14 cellular contexts compared by ENCODE assay signal in genomic region chr6:144190593-144190992, GRCh38. TPM values are rescaled to one million over a fixed set of nuclear protein-coding genes. Genes with fewer than 3 reads are reported as not detected.
DNase-seq lines count a peak whose midpoint lies in the region; ATAC-seq and TF ChIP-seq lines count a peak whose summit lies in the region.
"Had no signal": no experiment of that assay in that cellular context is flagged by ENCODE, and none has a peak within 500 bp of the region (broad histone marks: within the 10 kb centered on the region; RNA-seq: fewer than 3 reads in every experiment).

No MANE protein-coding gene starts in this region.

- peak; percentile 97 for ATAC-seq in omental fat pad (ENCODE audit: low FRiP score)
- no peak for ATAC-seq in HG02981 (IDR thresholded peaks at IDR 0.05; ENCODE audit: unreplicated experiment)
- no peak for ATAC-seq in activated CD8-positive, alpha-beta T cell treated with anti-CD3 and anti-CD28 coated beads for 36 hours
- ATAC-seq: stimulated activated naive CD8-positive, alpha-beta T cell treated with anti-CD3 and anti-CD28 coated beads, Interleukin-15, Interleukin-2, amounts not matched to agents 100 U/mL and 50 U/mL, for 24 hours; WTC11 had no signal

- intact Hi-C loops in activated CD8-positive, alpha-beta T cell treated with anti-CD3 and anti-CD28 coated beads for 36 hours (cut with micrococcal nuclease): no loop called here

- no peak overlapping the region for H3K4me3 Mint-ChIP-seq in activated CD8-positive, alpha-beta T cell treated with anti-CD3 and anti-CD28 coated beads for 36 hours
- H3K4me3 Mint-ChIP-seq: H9, naive B cell, WTC11 had no signal

- no peak overlapping the region for H3K4me2 ChIP-seq in OCI-LY3 (ENCODE audit: low read length)
- H3K4me2 ChIP-seq: BLaER1 treated with 17β-estradiol and CSF1 and Interleukin-3, amounts not matched to agents 10 nM and 100 nM had no signal

- no peaks in the 10 kb centered on the region for H3K4me1 Mint-ChIP-seq in activated CD8-positive, alpha-beta T cell treated with anti-CD3 and anti-CD28 coated beads for 36 hours (ENCODE audit: low read depth)
- H3K4me1 Mint-ChIP-seq: naive B cell had no signal

- H3K4me1 ChIP-seq in OCI-LY3 (ENCODE audit: low read length): no peaks in the 10 kb centered on the region
- H3K4me1 ChIP-seq: BLaER1 treated with 17β-estradiol and CSF1 and Interleukin-3, amounts not matched to agents 10 nM and 100 nM had no signal

- no peaks in the 10 kb centered on the region for H4K20me1 ChIP-seq in OCI-LY3 (ENCODE audit: insufficient read depth, low read length)
- H4K20me1 ChIP-seq: BLaER1 treated with 17β-estradiol and CSF1 and Interleukin-3, amounts not matched to agents 10 nM and 100 nM had no signal

- H3K36me3 Mint-ChIP-seq in activated CD8-positive, alpha-beta T cell treated with anti-CD3 and anti-CD28 coated beads for 36 hours (ENCODE audit: low read depth): peaks cover 23% of the 10 kb centered on the region
- H3K36me3 Mint-ChIP-seq: WTC11 had no signal

- H3K4me3 ChIP-seq in OCI-LY3 (ENCODE audit: low read length): no peak overlapping the region
- H3K4me3 ChIP-seq: BLaER1 treated with 17β-estradiol and CSF1 and Interleukin-3, amounts not matched to agents 10 nM and 100 nM had no signal

- no peaks in the 10 kb centered on the region for H3K79me2 ChIP-seq in OCI-LY3 (ENCODE audit: low read length)

- no peak overlapping the region for H3K27ac Mint-ChIP-seq in activated CD8-positive, alpha-beta T cell treated with anti-CD3 and anti-CD28 coated beads for 36 hours
- H3K27ac Mint-ChIP-seq: H9, naive B cell, WTC11 had no signal

- H3K9me3 ChIP-seq in OCI-LY3 (ENCODE audit: insufficient read depth, low read length): no peaks in the 10 kb centered on the region

- no peaks in the 10 kb centered on the region for H3K27me3 Mint-ChIP-seq in activated CD8-positive, alpha-beta T cell treated with anti-CD3 and anti-CD28 coated beads for 36 hours

- no peak overlapping the region for H2AFZ ChIP-seq in OCI-LY3 (ENCODE audit: low read depth, low read length)

- no peak overlapping the region for H3K27ac ChIP-seq in OCI-LY3 (ENCODE audit: low read length)
- H3K27ac ChIP-seq: BLaER1 treated with 17β-estradiol and CSF1 and Interleukin-3, amounts not matched to agents 10 nM and 100 nM had no signal

- H3K27me3 ChIP-seq in OCI-LY3 (ENCODE audit: low read depth, low read length): no peaks in the 10 kb centered on the region
- H3K27me3 ChIP-seq: BLaER1 treated with 17β-estradiol and CSF1 and Interleukin-3, amounts not matched to agents 10 nM and 100 nM had no signal

- no peak overlapping the region for H3K9ac ChIP-seq in OCI-LY3 (ENCODE audit: low read length)
- H3K9ac ChIP-seq: BLaER1 treated with 17β-estradiol and CSF1 and Interleukin-3, amounts not matched to agents 10 nM and 100 nM had no signal

- POLR2A ChIA-PET in activated CD8-positive, alpha-beta T cell treated with anti-CD3 and anti-CD28 coated beads for 36 hours (lab: Charles Lee): interaction anchor here (1.6 kb wide), 1 partner anchor 9 kb away, joined by 5 read pairs; no protein-coding TSS in a partner anchor

- no peaks in the 10 kb centered on the region for H3K36me3 ChIP-seq in OCI-LY3 (replicated peaks; ENCODE audit: low read depth, low read length)

- DNase-seq in AG20443 (ENCODE audit: low spot score) (peak; percentile 64), fibroblast of gingiva (ENCODE audit: low read depth) (peak; percentile 78), omental fat pad (ENCODE audit: low spot score) (no peak), NCI-H146 treated with DMSO at 0.1 percent for 48 hours (lab: John Stamatoyannopoulos, UW; ENCODE audit: unreplicated experiment) (no peak)
- DNase-seq in activated naive CD4-positive, alpha-beta T cell (lab: John Stamatoyannopoulos, UW): no peak
- no peak for DNase-seq in activated CD8-positive, alpha-beta T cell treated with anti-CD3 and anti-CD28 coated beads for 36 hours
- DNase-seq: H9; naive B cell; NCI-H446 treated with DMSO at 0.1 percent for 48 hours; stimulated activated naive CD8-positive, alpha-beta T cell treated with anti-CD3 and anti-CD28 coated beads, Interleukin-15, Interleukin-2, amounts not matched to agents 100 U/mL and 50 U/mL, for 24 hours had no signal

- 0 out of 2 replicates have a peak, but pooled peaks have one; percentile 4 for TF ChIP-seq CTCF in OCI-LY3 (IDR thresholded peaks at IDR 0.05; ENCODE audit: low read depth, low read length)
- no peak for TF ChIP-seq CTCF in omental fat pad (IDR thresholded peaks at IDR 0.05)
- TF ChIP-seq CTCF in activated CD8-positive, alpha-beta T cell treated with anti-CD3 and anti-CD28 coated beads for 36 hours (IDR thresholded peaks at IDR 0.05): no peak

- no peaks in the 10 kb centered on the region for H3K9me3 Mint-ChIP-seq in activated CD8-positive, alpha-beta T cell treated with anti-CD3 and anti-CD28 coated beads for 36 hours
- H3K9me3 Mint-ChIP-seq: H9, WTC11 had no signal

- CTCF ChIA-PET in activated CD8-positive, alpha-beta T cell treated with anti-CD3 and anti-CD28 coated beads for 36 hours (lab: Charles Lee): no interaction called here

RNA-seq across cellular contexts. Expression of gene STX11, which starts 40.3 kb away (rescaled TPM):
- 100 to 1,000 TPM in 3 of 4 donors, 10 to 100 TPM in 1; 34.5 to 156 (median 113) TPM for total RNA-seq in omental fat pad
- 10 to 100 TPM; 19.4 to 20.7 TPM for total RNA-seq in activated CD8-positive, alpha-beta T cell treated with anti-CD3 and anti-CD28 coated beads for 36 hours

Comparison
In these comparisons a context has a peak if more than half of its experiments do, and no peak if none do; other contexts are left out.
1. DNase-seq: peak in AG20443 (single experiment) and fibroblast of gingiva (single experiment); none in omental fat pad (single experiment), activated naive CD4-positive, alpha-beta T cell (0 of 4), NCI-H146 treated with DMSO at 0.1 percent for 48 hours (single experiment) and activated CD8-positive, alpha-beta T cell treated with anti-CD3 and anti-CD28 coated beads for 36 hours (single experiment).